Comparison of ENCODE assay signal across 31 cellular contexts in genomic region chr17:67729903-67730302, GRCh38.
"Had no signal": no experiment of that assay in that cellular context is flagged by ENCODE, and none has a peak within 500 bp of the region (broad histone marks: within the 10 kb centered on the region; RNA-seq: fewer than 3 reads in every experiment).

No MANE protein-coding gene starts in this region.

- H3K4me1 ChIP-seq: esophagus squamous epithelium, gastroesophageal sphincter, heart right ventricle had no signal

- H3K27me3 Mint-ChIP-seq: activated CD8-positive, alpha-beta T cell treated with anti-CD3 and anti-CD28 coated beads for 36 hours; activated naive CD4-positive, alpha-beta T cell treated with anti-CD3 and anti-CD28 coated beads, Interleukin-2, amount 50 U/mL, for 24 hours; activated naive CD8-positive, alpha-beta T cell treated with anti-CD3 and anti-CD28 coated beads, Interleukin-2, amount 10 ng/mL, durations not matched to agents 7 days and 5 days; central memory CD8-positive, alpha-beta T cell; dendritic cell treated with granulocyte-macrophage colony-stimulating factor and Interleukin-4, amounts not matched to agents 40 ng/mL and 50 ng/mL, for 4 days had no signal

- H3K27ac ChIP-seq: brain microvascular endothelial cell, coronary artery, dorsolateral prefrontal cortex, epithelial cell of prostate, esophagus squamous epithelium, gastroesophageal sphincter, heart right ventricle, VCaP had no signal

- FAIRE-seq: astrocyte, bronchial epithelial cell, endothelial cell of umbilical vein, TTC549 had no signal

- DNase-seq: activated CD4-positive, alpha-beta T cell treated with anti-CD3 and anti-CD28 coated beads for 1 hour; activated CD4-positive, alpha-beta T cell treated with anti-CD3 and anti-CD28 coated beads for 48 hours; activated CD4-positive, alpha-beta T cell treated with anti-CD3 and anti-CD28 coated beads, Interleukin-2, amount 50 U/mL, for 1 hour; activated CD4-positive, alpha-beta T cell treated with anti-CD3 and anti-CD28 coated beads, Interleukin-2, amount 50 U/mL, for 48 hours; activated CD8-positive, alpha-beta memory T cell treated with anti-CD3 and anti-CD28 coated beads for 24 hours; activated CD8-positive, alpha-beta T cell treated with anti-CD3 and anti-CD28 coated beads for 36 hours; activated gamma-delta T cell; activated naive CD4-positive, alpha-beta T cell; activated naive CD8-positive, alpha-beta T cell treated with anti-CD3 and anti-CD28 coated beads, Interleukin-2, amount 10 ng/mL, durations not matched to agents 7 days and 5 days; activated T-cell treated with anti-CD3 and anti-CD28 coated beads, Interleukin-2, amount 50 U/mL, for 48 hours; amniotic stem cell; anterior cingulate cortex; dorsolateral prefrontal cortex; effector memory CD4-positive, alpha-beta T cell; esophagus squamous epithelium; foreskin melanocyte; heart right ventricle; T-helper 9 cell had no signal

- H3K9me3 ChIP-seq: gastroesophageal sphincter had no signal

- H3K9me3 Mint-ChIP-seq: activated CD8-positive, alpha-beta T cell treated with anti-CD3 and anti-CD28 coated beads for 36 hours; activated naive CD4-positive, alpha-beta T cell treated with anti-CD3 and anti-CD28 coated beads, Interleukin-2, amount 50 U/mL, for 24 hours; central memory CD8-positive, alpha-beta T cell had no signal

- H3K4me3 ChIP-seq: coronary artery, dorsolateral prefrontal cortex, esophagus squamous epithelium, gastroesophageal sphincter, heart right ventricle had no signal

- H3K27me3 ChIP-seq: brain microvascular endothelial cell, dorsolateral prefrontal cortex, esophagus squamous epithelium, gastroesophageal sphincter, heart right ventricle had no signal

- H3K4me3 Mint-ChIP-seq: activated CD8-positive, alpha-beta T cell treated with anti-CD3 and anti-CD28 coated beads for 36 hours; activated naive CD4-positive, alpha-beta T cell treated with anti-CD3 and anti-CD28 coated beads, Interleukin-2, amount 50 U/mL, for 24 hours; activated naive CD8-positive, alpha-beta T cell treated with anti-CD3 and anti-CD28 coated beads, Interleukin-2, amount 10 ng/mL, durations not matched to agents 7 days and 5 days; central memory CD8-positive, alpha-beta T cell; dendritic cell treated with granulocyte-macrophage colony-stimulating factor and Interleukin-4, amounts not matched to agents 40 ng/mL and 50 ng/mL, for 4 days; WTC11 had no signal

- H3K27ac Mint-ChIP-seq: activated CD8-positive, alpha-beta T cell treated with anti-CD3 and anti-CD28 coated beads for 36 hours; activated naive CD4-positive, alpha-beta T cell treated with anti-CD3 and anti-CD28 coated beads, Interleukin-2, amount 50 U/mL, for 24 hours; activated naive CD8-positive, alpha-beta T cell treated with anti-CD3 and anti-CD28 coated beads, Interleukin-2, amount 10 ng/mL, durations not matched to agents 7 days and 5 days; dendritic cell treated with granulocyte-macrophage colony-stimulating factor and Interleukin-4, amounts not matched to agents 40 ng/mL and 50 ng/mL, for 4 days; WTC11 had no signal

- ATAC-seq: activated CD8-positive, alpha-beta T cell treated with anti-CD3 and anti-CD28 coated beads for 36 hours; gastroesophageal sphincter; heart right ventricle; WTC11 had no signal
